Comparison of ENCODE assay signal across 8 cellular contexts in genomic region chr6:26087284-26088115, GRCh38. TPM values are rescaled to one million over a fixed set of nuclear protein-coding genes. Genes with fewer than 3 reads are reported as not detected.
A peak's percentile ranks its signal among the peaks of the same experiment; 100 is the strongest.
DNase-seq lines count a peak whose midpoint lies in the region; ATAC-seq, FAIRE-seq and TF ChIP-seq lines count a peak whose summit lies in the region.

Gene HFE (plus strand): TSS chr6:26087429. CDS start chr6:26087441, 12 bp downstream.

- no peak for TF ChIP-seq CTCF in glutamatergic neuron (IDR thresholded peaks at IDR 0.05; ENCODE audit: partially characterized antibody, unreplicated experiment)

- H3K9me3 Mint-ChIP-seq in activated naive CD8-positive, alpha-beta T cell (ENCODE audit: low read depth): no peaks in the 10 kb centered on the region
- peaks cover 2% of the 10 kb centered on the region for H3K9me3 Mint-ChIP-seq in glutamatergic neuron (ENCODE audit: unreplicated experiment)

- H3K4me3 Mint-ChIP-seq in activated naive CD8-positive, alpha-beta T cell: peak within 1 kb of the TSS; percentile 87
- H3K4me3 Mint-ChIP-seq in glutamatergic neuron (ENCODE audit: unreplicated experiment): peak within 1 kb of the TSS; percentile 75

- TF ChIP-seq POLR2A in GM12891 (IDR thresholded peaks at IDR 0.05; ENCODE audit: low read depth, low read length): no peak

- peaks cover 31% of the 10 kb centered on the region for H3K4me1 Mint-ChIP-seq in activated naive CD8-positive, alpha-beta T cell (ENCODE audit: low read depth)
- peaks cover 2% of the 10 kb centered on the region for H3K4me1 Mint-ChIP-seq in glutamatergic neuron (ENCODE audit: low read depth, unreplicated experiment)

- DNase-seq in GM12891 (ENCODE audit: insufficient read length, low spot score) (peak; percentile 10), NOMO-1 treated with dmso at 0.1 percent for 144 hours (lab: John Stamatoyannopoulos, UW; ENCODE audit: unreplicated experiment) (peak; percentile 5), glutamatergic neuron (no peak), non-pigmented ciliary epithelial cell (ENCODE audit: low read depth) (peak; percentile 11), DMS 273 treated with DMSO at 0.1 percent for 48 hours (lab: John Stamatoyannopoulos, UW) (no peak)

- H3K27me3 Mint-ChIP-seq in activated naive CD8-positive, alpha-beta T cell: no peaks in the 10 kb centered on the region
- peaks cover 3% of the 10 kb centered on the region for H3K27me3 Mint-ChIP-seq in glutamatergic neuron (ENCODE audit: unreplicated experiment)

- peak; percentile 13 for FAIRE-seq in GM12891 (lab: Jason Lieb, UNC)

- H3K36me3 Mint-ChIP-seq in activated naive CD8-positive, alpha-beta T cell: no peaks in the 10 kb centered on the region
- H3K36me3 Mint-ChIP-seq in glutamatergic neuron (ENCODE audit: unreplicated experiment): no peaks in the 10 kb centered on the region

- peak within 1 kb of the TSS; percentile 16 for H3K27ac Mint-ChIP-seq in activated naive CD8-positive, alpha-beta T cell
- no peak within 1 kb of the TSS for H3K27ac Mint-ChIP-seq in glutamatergic neuron (ENCODE audit: unreplicated experiment)

- ATAC-seq in HG02763 (IDR thresholded peaks at IDR 0.05; ENCODE audit: unreplicated experiment) (no peak), HG02759 (IDR thresholded peaks at IDR 0.05; ENCODE audit: unreplicated experiment) (no peak)

TF ChIP-seq in GM12891, 5 proteins besides CTCF, POLR2A, EP300 and RAD21:
- no peak for TF ChIP-seq POU2F2 (IDR thresholded peaks at IDR 0.05; ENCODE audit: low read depth, low read length)
- peak; percentile 24; the same call in 1 of the 2 replicates for TF ChIP-seq SPI1 (IDR thresholded peaks at IDR 0.05; ENCODE audit: low read depth, low read length)
- no peak for TF ChIP-seq PAX5 (IDR thresholded peaks at IDR 0.05; ENCODE audit: insufficient read depth, low read length, severe bottlenecking)
TF ChIP-seq in GM12891: peak in this region for 1.

RNA-seq across cellular contexts. Expression of gene HFE, which starts in this region (rescaled TPM):
- polyA plus RNA-seq in GM12891 (2012; ENCODE audit: low read depth, missing spikeins): 0.98 TPM
- total RNA-seq in glutamatergic neuron (ENCODE audit: unreplicated experiment): not detected

Comparison
In these comparisons a context has a peak if more than half of its experiments do, and no peak if none do; other contexts are left out.
1. DNase-seq: peak in GM12891 (single experiment), NOMO-1 treated with dmso at 0.1 percent for 144 hours (single experiment) and non-pigmented ciliary epithelial cell (single experiment); none in glutamatergic neuron (single experiment) and DMS 273 treated with DMSO at 0.1 percent for 48 hours (single experiment).